Comparison of ENCODE assay signal across 17 cellular contexts in the genomic region with DNA sequence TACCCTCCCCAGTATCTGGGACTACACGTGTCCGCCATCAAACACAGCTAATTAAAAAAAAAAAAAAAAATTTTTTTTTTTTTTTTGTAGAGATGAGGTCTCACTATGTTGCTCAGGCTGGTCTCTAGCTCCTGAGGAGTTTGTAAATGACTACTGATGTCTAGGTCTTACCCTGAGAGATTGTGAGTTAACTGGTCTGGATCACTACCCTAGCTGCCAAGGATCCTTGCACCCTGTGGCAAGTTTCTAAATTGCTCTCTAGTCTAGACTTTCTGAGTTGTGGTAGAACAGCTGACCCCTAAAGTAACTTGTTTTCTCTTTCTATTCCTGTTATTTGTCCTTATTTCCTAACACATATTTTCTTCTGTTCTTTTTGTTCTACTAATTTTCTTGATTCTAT.
"Had no signal": no experiment of that assay in that cellular context is flagged by ENCODE, and none has a peak within 500 bp of the region (broad histone marks: within the 10 kb centered on the region; RNA-seq: fewer than 3 reads in every experiment).

No MANE protein-coding gene starts in this region.

- H3K27me3 ChIP-seq: esophagus muscularis mucosa, hepatocyte, stomach had no signal

- H3K4me3 ChIP-seq: esophagus muscularis mucosa, hepatocyte, stomach, thoracic aorta had no signal

- H3K36me3 ChIP-seq: thoracic aorta, WERI-Rb-1 had no signal

- H3K4me1 ChIP-seq: esophagus muscularis mucosa had no signal

- H3K4me3 Mint-ChIP-seq: activated naive CD8-positive, alpha-beta T cell treated with anti-CD3 and anti-CD28 coated beads, Interleukin-2, amount 10 ng/mL, durations not matched to agents 7 days and 5 days; neural crest cell had no signal

- DNase-seq: activated CD8-positive, alpha-beta memory T cell treated with anti-CD3 and anti-CD28 coated beads for 24 hours; activated effector memory CD4-positive, alpha-beta T cell treated with Interleukin-2 at 50 U/mL for 16 hours; activated naive CD8-positive, alpha-beta T cell treated with anti-CD3 and anti-CD28 coated beads, Interleukin-2, amount 10 ng/mL, durations not matched to agents 7 days and 5 days; activated T-cell treated with anti-CD3 and anti-CD28 coated beads for 4 hours; aorta; cortex of kidney; effector CD4-positive, alpha-beta T cell; islet precursor cell; midbrain; stomach; WERI-Rb-1 had no signal

- ATAC-seq: left lobe of liver, sciatic nerve had no signal

- H3K27ac ChIP-seq: esophagus muscularis mucosa, hepatocyte, stomach, thoracic aorta, WERI-Rb-1 had no signal

- H3K9me3 ChIP-seq: esophagus muscularis mucosa, stomach, thoracic aorta had no signal

- H3K9me3 Mint-ChIP-seq: activated naive CD8-positive, alpha-beta T cell treated with anti-CD3 and anti-CD28 coated beads, Interleukin-2, amount 10 ng/mL, durations not matched to agents 7 days and 5 days; neural crest cell had no signal

- H3K27me3 Mint-ChIP-seq: activated naive CD8-positive, alpha-beta T cell treated with anti-CD3 and anti-CD28 coated beads, Interleukin-2, amount 10 ng/mL, durations not matched to agents 7 days and 5 days had no signal
